In the genomic region with DNA sequence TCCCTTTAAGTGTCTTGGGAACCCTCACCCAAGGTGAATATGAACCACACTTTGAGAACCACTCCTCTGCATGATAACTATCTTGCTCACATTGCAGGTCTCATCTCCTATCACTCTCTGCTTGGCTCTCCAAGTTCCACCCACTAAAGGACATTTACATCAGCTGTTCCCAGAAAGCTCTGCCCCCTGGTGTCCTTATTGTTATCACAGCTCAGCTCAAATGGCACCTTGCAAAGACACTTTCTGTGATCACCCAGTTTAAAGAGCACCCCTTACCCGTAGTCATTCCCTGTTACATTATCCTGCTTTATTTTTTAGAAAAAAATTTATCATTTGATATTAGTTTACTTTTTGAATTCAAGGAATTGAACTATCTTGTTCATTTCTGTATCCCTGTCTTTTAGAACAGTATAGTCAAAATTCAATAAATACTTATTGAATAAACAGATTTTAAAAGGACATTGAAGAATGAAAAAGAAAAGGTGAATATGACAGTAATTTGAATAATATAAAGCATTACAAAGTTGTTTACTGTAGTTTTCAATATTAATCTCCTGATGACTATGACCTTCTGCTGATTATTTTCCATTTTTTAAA, we compare ENCODE assay signal across 9 cellular contexts. TPM values are rescaled to one million over a fixed set of nuclear protein-coding genes. Genes with fewer than 3 reads are reported as not detected.
DNase-seq lines count a peak whose midpoint lies in the region; ATAC-seq and TF ChIP-seq lines count a peak whose summit lies in the region.
"Had no signal": no experiment of that assay in that cellular context is flagged by ENCODE, and none has a peak within 500 bp of the region (broad histone marks: within the 10 kb centered on the region; RNA-seq: fewer than 3 reads in every experiment).

No MANE protein-coding gene starts in this region.

- DNase-seq in CD8-positive, alpha-beta memory T cell, result peak; percentile 24 to 55 (median 31)
- DNase-seq in dermis blood vessel endothelial cell (peak; percentile 75), mesendoderm (peak; percentile 93), transverse colon (peak; percentile 57)

- no peak overlapping the region for H3K27ac ChIP-seq in CD8-positive, alpha-beta memory T cell (ENCODE audit: low read depth, low read length)
- H3K27ac ChIP-seq in VCaP (peak overlapping the region; percentile 48; the same call in 1 of the 2 replicates), mesendoderm (ENCODE audit: low read depth, low read length) (no peak overlapping the region), transverse colon (no peak overlapping the region)
- H3K27ac ChIP-seq: SJSA1 had no signal

- no peaks in the 10 kb centered on the region for H3K27me3 ChIP-seq in CD8-positive, alpha-beta memory T cell (ENCODE audit: insufficient read depth, low read length, poor library complexity, severe bottlenecking)
- H3K27me3 ChIP-seq in mesendoderm (ENCODE audit: insufficient read depth, low read length, poor library complexity), result no peaks in the 10 kb centered on the region
- no peaks in the 10 kb centered on the region for H3K27me3 ChIP-seq in transverse colon
- H3K27me3 ChIP-seq: SJSA1 had no signal

- TF ChIP-seq EP300 in transverse colon (IDR thresholded peaks at IDR 0.05; ENCODE audit: low read depth), result no peak

- TF ChIP-seq CTCF in LNCAP (IDR thresholded peaks at IDR 0.05) (peak; percentile 54), VCaP (conservative IDR thresholded peaks at IDR 0.05) (peak; percentile 73), transverse colon (IDR thresholded peaks at IDR 0.05) (peak; percentile 48 to 61 (median 55))

- no peak overlapping the region for H2BK5ac ChIP-seq in mesendoderm (ENCODE audit: low read length)

- no peaks in the 10 kb centered on the region for H3K36me3 ChIP-seq in CD8-positive, alpha-beta memory T cell (ENCODE audit: insufficient read depth, low read length)
- H3K36me3 ChIP-seq in mesendoderm (ENCODE audit: control insufficient read depth, insufficient read depth, low read length) (no peaks in the 10 kb centered on the region), transverse colon (no peaks in the 10 kb centered on the region)
- H3K36me3 ChIP-seq: SJSA1 had no signal

- H3K4me2 ChIP-seq in mesendoderm (ENCODE audit: low read length), result no peak overlapping the region

- H3K27me3 Mint-ChIP-seq in CD8-positive, alpha-beta memory T cell, result peaks cover 2 to 7% of the 10 kb centered on the region in 2 donors

- POLR2A ChIA-PET in CD8-positive, alpha-beta memory T cell (lab: Charles Lee), result no interaction called here

- no peak overlapping the region for H4K5ac ChIP-seq in mesendoderm (ENCODE audit: low read length)

- H2AK5ac ChIP-seq in mesendoderm (ENCODE audit: low read length), result no peak overlapping the region

- H3K27ac Mint-ChIP-seq in CD8-positive, alpha-beta memory T cell, result no peak overlapping the region

- no peaks in the 10 kb centered on the region for H3K4me1 ChIP-seq in CD8-positive, alpha-beta memory T cell (ENCODE audit: insufficient read depth, low read length)
- H3K4me1 ChIP-seq in mesendoderm (ENCODE audit: control insufficient read depth, low read depth, low read length) (peaks cover 4% of the 10 kb centered on the region), transverse colon (peaks cover 0 to 10% (median 2%) of the 10 kb centered on the region in 4 donors)
- H3K4me1 ChIP-seq: SJSA1 had no signal

- intact Hi-C loops in transverse colon (cut with DNase I; ENCODE audit: low total_unique reads), result no loop called here

- H3K9me3 Mint-ChIP-seq in CD8-positive, alpha-beta memory T cell, result no peaks in the 10 kb centered on the region

- H3K4me1 Mint-ChIP-seq in CD8-positive, alpha-beta memory T cell, result peaks cover 0 to 9% (median 0%) of the 10 kb centered on the region in 3 donors

- TF ChIP-seq POLR2A in transverse colon (IDR thresholded peaks at IDR 0.05), result no peak

- no peak overlapping the region for H4K8ac ChIP-seq in mesendoderm (ENCODE audit: low read depth, low read length)

- no peak overlapping the region for H2BK120ac ChIP-seq in mesendoderm (ENCODE audit: low read depth, low read length)

- H3K79me2 ChIP-seq in mesendoderm (ENCODE audit: control insufficient read depth, insufficient read depth, low read length), result no peaks in the 10 kb centered on the region

- ATAC-seq in GM19351 (IDR thresholded peaks at IDR 0.05; ENCODE audit: unreplicated experiment) (peak; percentile 91), HG03045 (IDR thresholded peaks at IDR 0.05; ENCODE audit: unreplicated experiment) (no peak)

- H3K9ac ChIP-seq in mesendoderm (ENCODE audit: low read length), result no peak overlapping the region

- no CpG with 5 or more reads among the region's 1 CpG for WGBS in mesendoderm (ENCODE audit: extremely low coverage, insufficient coverage, low lambda C conversion rate)
- WGBS in transverse colon (ENCODE audit: low coverage in 1 of 2), 2 donors, result 42 to 56% methylated on average over 1 of the region's 1 CpG

- H3K4me3 ChIP-seq in CD8-positive, alpha-beta memory T cell (ENCODE audit: low read length), result no peak overlapping the region
- H3K4me3 ChIP-seq in mesendoderm (ENCODE audit: low read length), result no peak overlapping the region
- no peak overlapping the region for H3K4me3 ChIP-seq in transverse colon
- H3K4me3 ChIP-seq: SJSA1 had no signal

- in situ Hi-C loops in transverse colon (cut with MboI; ENCODE audit: low pct_ligation_motif_present in 1 of 4, low pct_unique_long_range_greater_than_20kb in 1 of 4, low sequenced_read_pairs in 3 of 4), result no loop called here

- H3K4ac ChIP-seq in mesendoderm (ENCODE audit: low read depth, low read length), result no peak overlapping the region

- no peak overlapping the region for H3K23ac ChIP-seq in mesendoderm (ENCODE audit: low read length)

- no peak overlapping the region for H3K18ac ChIP-seq in mesendoderm (ENCODE audit: low read length)

- no peak overlapping the region for H2BK15ac ChIP-seq in mesendoderm (replicated peaks; ENCODE audit: low read depth)

- no peaks in the 10 kb centered on the region for H3K36me3 Mint-ChIP-seq in CD8-positive, alpha-beta memory T cell

- CTCF ChIA-PET in CD8-positive, alpha-beta memory T cell (lab: Charles Lee), result interaction anchor here (0.6 to 1.3 kb wide), 4 partner anchors 14 to 479 kb away, joined by 3 to 4 read pairs (median 4); no protein-coding TSS in a partner anchor

- no peak overlapping the region for H3K4me3 Mint-ChIP-seq in CD8-positive, alpha-beta memory T cell

- H3K79me1 ChIP-seq in mesendoderm (ENCODE audit: low read length), result peaks cover under 1% of the 10 kb centered on the region

- H3K56ac ChIP-seq in mesendoderm (ENCODE audit: low read length), result no peak overlapping the region

- no peaks in the 10 kb centered on the region for H3K9me3 ChIP-seq in CD8-positive, alpha-beta memory T cell (ENCODE audit: low read length)
- H3K9me3 ChIP-seq in transverse colon, result no peaks in the 10 kb centered on the region
- H3K9me3 ChIP-seq: SJSA1 had no signal

RNA-seq across cellular contexts. Expression of a gene that starts 20.5 kb away (rescaled TPM):
- not detected for total RNA-seq in CD8-positive, alpha-beta memory T cell
- polyA plus RNA-seq in CD8-positive, alpha-beta memory T cell, result not detected
- not detected in 2 replicates for total RNA-seq in dermis blood vessel endothelial cell
- polyA plus RNA-seq in mesendoderm (2013, experiment 1 of 2), result 1.7 TPM
- polyA plus RNA-seq in mesendoderm (2013, experiment 2 of 2), result 1.7 TPM
- 10 to 100 TPM; 20.5 to 87.4 (median 77.5) TPM for total RNA-seq in transverse colon
- total RNA-seq: SJSA1 had no signal

Comparison
In these comparisons a context has a peak if more than half of its experiments do, and no peak if none do; other contexts are left out.
1. DNase-seq: peak in every context shown above with its lines; median percentile 93 in mesendoderm; 75 in dermis blood vessel endothelial cell; 57 in transverse colon; 31 in CD8-positive, alpha-beta memory T cell.
2. RNA of a gene that starts 20.5 kb away (total RNA-seq): 20.5 to 87.4 TPM in transverse colon; not detected in CD8-positive, alpha-beta memory T cell and not detected in dermis blood vessel endothelial cell; every median in the first group is over 10 times any median in the second.
3. Peak in every context shown above with its lines, with median percentiles within 50 percentile points of each other: CTCF ChIP-seq.